ENCODE assay signal across 8 cellular contexts in the genomic region with DNA sequence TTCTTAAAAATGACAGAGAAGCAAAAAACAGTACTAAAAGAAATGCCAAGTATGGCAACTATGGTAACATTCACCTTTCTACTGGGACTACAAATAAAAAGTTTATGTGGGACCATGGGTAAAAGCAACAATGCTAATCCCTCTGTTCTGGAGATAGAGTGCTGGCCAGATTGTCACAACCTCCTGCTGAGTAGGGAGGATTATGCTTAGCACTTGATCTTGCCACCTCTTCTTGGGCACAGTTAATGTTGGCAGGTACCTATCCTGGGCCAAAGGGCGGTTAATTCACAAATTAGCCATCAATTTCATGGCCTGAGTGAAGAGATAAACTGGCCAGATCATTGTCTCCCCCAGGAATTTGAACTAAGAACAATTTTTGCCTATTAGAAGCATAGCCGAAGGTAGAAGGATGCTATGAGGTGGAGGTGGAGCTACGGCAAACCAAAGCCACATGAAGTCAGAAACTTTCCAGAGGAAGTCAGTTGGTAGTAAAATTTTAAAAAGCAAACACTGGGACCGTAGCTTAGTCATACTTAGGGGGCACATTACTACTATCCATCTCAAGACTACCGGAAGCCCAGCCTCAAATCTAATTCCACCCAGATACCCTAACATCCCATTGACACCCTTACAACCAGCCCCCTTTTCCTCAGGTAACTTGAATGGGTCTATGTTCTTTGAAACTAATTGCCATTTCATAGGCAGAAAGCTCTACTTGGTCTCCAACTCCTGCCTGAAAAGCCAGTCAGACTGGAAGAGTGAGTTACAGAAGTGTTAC. TPM values are rescaled to one million over a fixed set of nuclear protein-coding genes. Genes with fewer than 3 reads are reported as not detected.
DNase-seq lines count a peak whose midpoint lies in the region; ATAC-seq and TF ChIP-seq lines count a peak whose summit lies in the region.

No MANE protein-coding gene starts in this region.

- intact Hi-C loops in CD4-positive, alpha-beta memory T cell (cut with micrococcal nuclease), result loop anchor here (2.0 to 10.0 kb wide), 4 partner anchors 18 to 1894 kb away; a partner anchor contains a TSS
- intact Hi-C loops in esophagus squamous epithelium (cut with DNase I), result no loop called here

- H3K27me3 Mint-ChIP-seq in CD4-positive, alpha-beta memory T cell, result no peaks in the 10 kb centered on the region

- no peaks in the 10 kb centered on the region for H3K9me3 ChIP-seq in CD4-positive, alpha-beta memory T cell (ENCODE audit: control insufficient read depth in 1 of 2, low read length in 2 of 2)
- H3K9me3 ChIP-seq in esophagus squamous epithelium, result no peaks in the 10 kb centered on the region

- 26 to 32% methylated on average over 5 of the region's 5 CpGs for WGBS in esophagus squamous epithelium, 2 donors

- H3K36me3 Mint-ChIP-seq in CD4-positive, alpha-beta memory T cell, result peaks cover 19 to 36% of the 10 kb centered on the region in 2 donors

- POLR2A ChIA-PET in CD4-positive, alpha-beta memory T cell (lab: Charles Lee; ENCODE audit: partially characterized antibody), result interaction anchor here (0.6 to 5.0 kb wide), 9 partner anchors 12 to 641 kb away, joined by 3 to 59 read pairs (median 4); a partner anchor contains a TSS
- POLR2A ChIA-PET in RWPE1 (lab: Yijun Ruan, JAX; ENCODE audit: low non-redundant PET), result no interaction called here

- H3K27ac Mint-ChIP-seq in CD4-positive, alpha-beta memory T cell, result peak overlapping the region; percentile 92 to 97 (median 94)

- CTCF ChIA-PET in CD4-positive, alpha-beta memory T cell (lab: Charles Lee; ENCODE audit: partially characterized antibody), result interaction anchor here (0.9 to 1.6 kb wide), 3 partner anchors 18 to 183 kb away, joined by 5 to 6 read pairs (median 6); a partner anchor contains a TSS
- CTCF ChIA-PET in RWPE1 (lab: Yijun Ruan, JAX), result no interaction called here

- H3K36me3 ChIP-seq in CD4-positive, alpha-beta memory T cell (ENCODE audit: insufficient read depth, low read length), result peaks cover 18% of the 10 kb centered on the region
- peaks cover 0 to 27% (median 6%) of the 10 kb centered on the region in 3 donors for H3K36me3 ChIP-seq in esophagus squamous epithelium

- DNase-seq in CD4-positive, alpha-beta memory T cell, result peak; percentile 45 to 72 (median 52)
- DNase-seq in T-helper 9 cell, result peak; percentile 9
- DNase-seq in esophagus squamous epithelium (lab: John Stamatoyannopoulos, UW), result no peak
- DNase-seq in stimulated activated naive CD4-positive, alpha-beta T cell treated with Interleukin-2 at 50 U/mL for 16 hours (lab: John Stamatoyannopoulos, UW), result peak; percentile 31
- DNase-seq in midbrain (lab: John Stamatoyannopoulos, UW), result no peak
- DNase-seq in NCI-H2029 treated with DMSO at 0.1 percent for 48 hours (lab: John Stamatoyannopoulos, UW), result no peak
- no peak for DNase-seq in RWPE1 (ENCODE audit: low spot score)

- peak overlapping the region; percentile 98 for H3K27ac ChIP-seq in CD4-positive, alpha-beta memory T cell (ENCODE audit: low read depth, low read length)
- peak overlapping the region; percentile 14 to 99 (median 69) for H3K27ac ChIP-seq in esophagus squamous epithelium
- no peak overlapping the region for H3K27ac ChIP-seq in RWPE1

- H3K4me3 ChIP-seq in CD4-positive, alpha-beta memory T cell (ENCODE audit: low read length in 2 of 2), result peak overlapping the region in 1 of 2 donors; percentile 41
- peak overlapping the region in 3 of 4 donors; percentile 26 to 92 (median 89) for H3K4me3 ChIP-seq in esophagus squamous epithelium

- no peak for TF ChIP-seq POLR2A in esophagus squamous epithelium (IDR thresholded peaks at IDR 0.05)

- no peaks in the 10 kb centered on the region for H3K27me3 ChIP-seq in CD4-positive, alpha-beta memory T cell (ENCODE audit: insufficient read depth, low read length)
- peaks cover 0 to 1% (median 0%) of the 10 kb centered on the region in 4 donors for H3K27me3 ChIP-seq in esophagus squamous epithelium

- peaks cover 40 to 61% (median 51%) of the 10 kb centered on the region in 4 donors for H3K4me1 Mint-ChIP-seq in CD4-positive, alpha-beta memory T cell

- ATAC-seq in GM21576 (IDR thresholded peaks at IDR 0.05; ENCODE audit: unreplicated experiment), result peak; percentile 21

- TF ChIP-seq CTCF in esophagus squamous epithelium (IDR thresholded peaks at IDR 0.05), result no peak
- no peak for TF ChIP-seq CTCF in RWPE1 (conservative IDR thresholded peaks at IDR 0.05; ENCODE audit: low read depth)

- peaks cover 53% of the 10 kb centered on the region for H3K4me1 ChIP-seq in CD4-positive, alpha-beta memory T cell (ENCODE audit: insufficient read depth, low read length)
- peaks cover 12 to 41% (median 18%) of the 10 kb centered on the region in 3 donors for H3K4me1 ChIP-seq in esophagus squamous epithelium

- H3K9me3 Mint-ChIP-seq in CD4-positive, alpha-beta memory T cell, result peaks cover 0 to 2% (median 0%) of the 10 kb centered on the region in 8 donors

- H3K4me3 Mint-ChIP-seq in CD4-positive, alpha-beta memory T cell, result peak overlapping the region; percentile 72 to 97 (median 84)

RNA-seq across cellular contexts. Expression of a gene that starts 2.7 kb away (rescaled TPM):
- 10 to 100 TPM; 23.5 to 24.3 TPM for total RNA-seq in CD4-positive, alpha-beta memory T cell
- polyA plus RNA-seq in CD4-positive, alpha-beta memory T cell, result 10 to 100 TPM; 14.4 to 15.7 TPM
- 10 to 100 TPM in 1 of 4 donors, 1 to 10 TPM in 3; 4.8 to 10.1 (median 9.2) TPM for total RNA-seq in esophagus squamous epithelium

Comparison
In these comparisons a context has a peak if more than half of its experiments do, and no peak if none do; other contexts are left out.
1. DNase-seq: peak in CD4-positive, alpha-beta memory T cell (5 of 5), T-helper 9 cell (single experiment) and stimulated activated naive CD4-positive, alpha-beta T cell treated with Interleukin-2 at 50 U/mL for 16 hours (single experiment); none in esophagus squamous epithelium (single experiment), midbrain (single experiment), NCI-H2029 treated with DMSO at 0.1 percent for 48 hours (single experiment) and RWPE1 (single experiment).